ENCODE assay signal across 15 cellular contexts in genomic region chr12:12926571-12927071, GRCh38. TPM values are rescaled to one million over a fixed set of nuclear protein-coding genes. Genes with fewer than 3 reads are reported as not detected.
DNase-seq lines count a peak whose midpoint lies in the region; ATAC-seq, FAIRE-seq and TF ChIP-seq lines count a peak whose summit lies in the region.
"Had no signal": no experiment of that assay in that cellular context is flagged by ENCODE, and none has a peak within 500 bp of the region (broad histone marks: within the 10 kb centered on the region; RNA-seq: fewer than 3 reads in every experiment).

No MANE protein-coding gene starts in this region.

- ATAC-seq in HG02588 (IDR thresholded peaks at IDR 0.05; ENCODE audit: unreplicated experiment), result no peak
- ATAC-seq in GM21576 (IDR thresholded peaks at IDR 0.05; ENCODE audit: unreplicated experiment), result no peak

- H3K4me3 ChIP-seq in fibroblast of mammary gland (ENCODE audit: control insufficient read depth, low read depth, low read length) (no peak overlapping the region), small intestine (ENCODE audit: low read depth in 1 of 2, low read length in 2 of 2) (no peak overlapping the region)
- H3K4me3 ChIP-seq: mucosa of descending colon, SK-N-MC had no signal

- no peaks in the 10 kb centered on the region for H3K9me3 ChIP-seq in small intestine (ENCODE audit: control insufficient read depth, low read depth)
- H3K9me3 ChIP-seq: mucosa of descending colon had no signal

- peaks cover 0 to 2% of the 10 kb centered on the region in 2 donors for H3K36me3 ChIP-seq in small intestine (ENCODE audit: control insufficient read depth in 2 of 2, insufficient read depth in 2 of 2, low read length in 2 of 2)

- TF ChIP-seq CTCF in RWPE1 (conservative IDR thresholded peaks at IDR 0.05; ENCODE audit: low read depth) (no peak), fibroblast of mammary gland (conservative IDR thresholded peaks at IDR 0.05; ENCODE audit: control insufficient read depth, insufficient read depth, low read depth, low read length) (no peak)

- WGBS in small intestine, 3 donors, result 43 to 82% (median 64%) methylated on average over 18 of the region's 18 CpGs

- POLR2A ChIA-PET in RWPE1 (lab: Yijun Ruan, JAX; ENCODE audit: low non-redundant PET), result no interaction called here

- H3K27me3 ChIP-seq in small intestine (ENCODE audit: control insufficient read depth in 2 of 2, insufficient read depth in 2 of 2, low read length in 2 of 2), result no peaks in the 10 kb centered on the region

- peak overlapping the region; percentile 59 for H3K27ac ChIP-seq in RWPE1
- peak overlapping the region; percentile 41 to 80 for H3K27ac ChIP-seq in small intestine (ENCODE audit: low read depth in 1 of 2, low read length in 1 of 2)
- H3K27ac ChIP-seq: SK-N-MC had no signal

- peak; percentile 73 for DNase-seq in EH (ENCODE audit: low read depth)
- no peak for DNase-seq in RWPE1 (ENCODE audit: low spot score)
- peak; percentile 82 for DNase-seq in fibroblast of mammary gland (ENCODE audit: low read depth)
- no peak for DNase-seq in small intestine
- DNase-seq in SIG-M5 (lab: John Stamatoyannopoulos, UW), result no peak
- DNase-seq in NCI-H2171 (lab: John Stamatoyannopoulos, UW), result no peak
- DNase-seq: activated B cell treated with CpG ODN at 0.5 μM for 24 hours, Kasumi-1 had no signal

- H3K4me1 ChIP-seq in small intestine (ENCODE audit: control insufficient read depth in 2 of 2, insufficient read depth in 1 of 2, low read depth in 1 of 2, low read length in 1 of 2), result peaks cover 0 to 4% of the 10 kb centered on the region in 2 donors

- FAIRE-seq in small intestine (lab: Jason Lieb, UNC), result no peak
- FAIRE-seq: colon, G401.6 had no signal

- CTCF ChIA-PET in RWPE1 (lab: Yijun Ruan, JAX), result interaction anchor here (0.7 kb wide), 1 partner anchor 285 kb away, joined by 3 read pairs; no protein-coding TSS in a partner anchor

RNA-seq across cellular contexts. Expression of gene GPRC5D, which starts 25.3 kb away (rescaled TPM):
- under 1 TPM in 1 of 3 donors, not detected in 2; 0.22 TPM for polyA plus RNA-seq in small intestine

RNA-seq across cellular contexts. Expression of gene GPRC5A, which starts 35.3 kb away (rescaled TPM):
- polyA plus RNA-seq in small intestine, result 10 to 100 TPM; 13.2 to 28.6 (median 15.8) TPM
- polyA plus RNA-seq: CD4-positive, CD25-positive, alpha-beta regulatory T cell had no signal

Comparison
In these comparisons a context has a peak if more than half of its experiments do, and no peak if none do; other contexts are left out.
1. DNase-seq: peak in EH (single experiment) and fibroblast of mammary gland (single experiment); none in RWPE1 (single experiment), small intestine (single experiment), SIG-M5 (single experiment) and NCI-H2171 (single experiment).